Comparison of ENCODE assay signal across 17 cellular contexts in the genomic region with DNA sequence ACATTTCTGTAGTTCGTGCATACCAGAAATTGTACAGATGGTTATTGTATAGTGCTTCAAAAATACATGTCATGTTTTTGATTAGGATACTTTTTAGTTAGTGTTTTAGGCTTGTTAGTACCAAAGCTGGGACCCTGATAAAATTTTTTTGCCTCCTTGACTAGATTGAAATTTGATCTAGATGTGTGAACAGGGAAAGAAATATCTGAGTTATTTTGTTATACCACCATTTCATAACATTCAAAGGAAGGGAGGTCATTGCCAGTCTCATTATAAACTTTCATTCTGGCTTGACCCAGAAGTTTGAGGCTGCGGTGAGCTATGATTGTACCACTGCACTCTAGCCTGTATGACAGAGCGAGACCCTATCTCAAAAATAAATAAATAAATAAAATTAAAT.
"Had no signal": no experiment of that assay in that cellular context is flagged by ENCODE, and none has a peak within 500 bp of the region (broad histone marks: within the 10 kb centered on the region; RNA-seq: fewer than 3 reads in every experiment).

No MANE protein-coding gene starts in this region.

- DNase-seq: activated CD4-positive, alpha-beta T cell treated with anti-CD3 and anti-CD28 coated beads for 48 hours; activated CD4-positive, alpha-beta T cell treated with anti-CD3 and anti-CD28 coated beads, Interleukin-2, amount 50 U/mL, for 4 hours; activated CD8-positive, alpha-beta memory T cell treated with anti-CD3 and anti-CD28 coated beads, Interleukin-2, amount 50 U/mL, for 48 hours; activated CD8-positive, alpha-beta T cell treated with anti-CD3 and anti-CD28 coated beads, Interleukin-2, amount 10 ng/mL, durations not matched to agents 7 days and 5 days; activated T-cell treated with anti-CD3 and anti-CD28 coated beads, Interleukin-2, amount 50 U/mL, for 1 hour; amniotic stem cell; KG1; NCI-H1048; NCI-H146; NCI-H1930; NCI-H2171; NCI-H345; NCI-H510A; NCI-H526 treated with DMSO at 0.1 percent for 48 hours; NCI-H82; SIG-M5 had no signal

- ATAC-seq: activated CD4-positive, CD25-positive, alpha-beta regulatory T cell treated with anti-CD3 and anti-CD28 coated beads, Interleukin-2, amount 50 U/mL, for 24 hours; activated CD8-positive, alpha-beta T cell treated with anti-CD3 and anti-CD28 coated beads, Interleukin-2, amount 10 ng/mL, durations not matched to agents 7 days and 5 days had no signal
